Comparison of ENCODE assay signal across 1 cellular context in the genomic region with DNA sequence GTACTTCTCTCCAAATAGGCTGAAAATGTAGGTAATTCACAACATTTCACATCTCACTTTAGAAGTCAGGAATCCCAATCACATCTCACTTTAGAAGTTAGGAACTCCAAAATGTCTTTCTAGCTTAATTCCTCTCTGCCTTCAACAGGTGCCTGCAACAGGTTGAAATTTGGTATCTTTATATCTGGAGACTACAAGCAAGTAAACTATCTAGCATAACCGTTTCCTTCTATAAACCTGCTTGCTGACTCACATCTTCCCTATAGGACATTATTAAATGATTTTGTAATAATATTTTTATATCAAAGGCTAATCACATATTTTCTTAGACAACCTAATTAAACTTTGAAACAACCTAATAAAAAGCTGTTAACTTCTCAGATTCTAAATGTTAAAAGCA.
TF ChIP-seq lines count a peak whose summit lies in the region.

No MANE protein-coding gene starts in this region.

TF ChIP-seq in HEK293, 187 proteins besides CTCF, POLR2A, EP300 and RAD21 (continued from another document):
- TF ChIP-seq, protein P1, sequence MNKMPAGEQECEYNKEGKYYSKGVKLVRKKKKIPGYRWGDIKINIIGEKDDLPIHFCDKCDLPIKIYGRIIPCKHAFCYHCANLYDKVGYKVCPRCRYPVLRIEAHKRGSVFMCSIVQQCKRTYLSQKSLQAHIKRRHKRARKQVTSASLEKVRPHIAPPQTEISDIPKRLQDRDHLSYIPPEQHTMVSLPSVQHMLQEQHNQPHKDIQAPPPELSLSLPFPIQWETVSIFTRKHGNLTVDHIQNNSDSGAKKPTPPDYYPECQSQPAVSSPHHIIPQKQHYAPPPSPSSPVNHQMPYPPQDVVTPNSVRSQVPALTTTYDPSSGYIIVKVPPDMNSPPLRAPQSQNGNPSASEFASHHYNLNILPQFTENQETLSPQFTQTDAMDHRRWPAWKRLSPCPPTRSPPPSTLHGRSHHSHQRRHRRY (tag by site-specific recombination; IDR thresholded peaks at IDR 0.05): no peak
- TF ChIP-seq, protein P2, sequence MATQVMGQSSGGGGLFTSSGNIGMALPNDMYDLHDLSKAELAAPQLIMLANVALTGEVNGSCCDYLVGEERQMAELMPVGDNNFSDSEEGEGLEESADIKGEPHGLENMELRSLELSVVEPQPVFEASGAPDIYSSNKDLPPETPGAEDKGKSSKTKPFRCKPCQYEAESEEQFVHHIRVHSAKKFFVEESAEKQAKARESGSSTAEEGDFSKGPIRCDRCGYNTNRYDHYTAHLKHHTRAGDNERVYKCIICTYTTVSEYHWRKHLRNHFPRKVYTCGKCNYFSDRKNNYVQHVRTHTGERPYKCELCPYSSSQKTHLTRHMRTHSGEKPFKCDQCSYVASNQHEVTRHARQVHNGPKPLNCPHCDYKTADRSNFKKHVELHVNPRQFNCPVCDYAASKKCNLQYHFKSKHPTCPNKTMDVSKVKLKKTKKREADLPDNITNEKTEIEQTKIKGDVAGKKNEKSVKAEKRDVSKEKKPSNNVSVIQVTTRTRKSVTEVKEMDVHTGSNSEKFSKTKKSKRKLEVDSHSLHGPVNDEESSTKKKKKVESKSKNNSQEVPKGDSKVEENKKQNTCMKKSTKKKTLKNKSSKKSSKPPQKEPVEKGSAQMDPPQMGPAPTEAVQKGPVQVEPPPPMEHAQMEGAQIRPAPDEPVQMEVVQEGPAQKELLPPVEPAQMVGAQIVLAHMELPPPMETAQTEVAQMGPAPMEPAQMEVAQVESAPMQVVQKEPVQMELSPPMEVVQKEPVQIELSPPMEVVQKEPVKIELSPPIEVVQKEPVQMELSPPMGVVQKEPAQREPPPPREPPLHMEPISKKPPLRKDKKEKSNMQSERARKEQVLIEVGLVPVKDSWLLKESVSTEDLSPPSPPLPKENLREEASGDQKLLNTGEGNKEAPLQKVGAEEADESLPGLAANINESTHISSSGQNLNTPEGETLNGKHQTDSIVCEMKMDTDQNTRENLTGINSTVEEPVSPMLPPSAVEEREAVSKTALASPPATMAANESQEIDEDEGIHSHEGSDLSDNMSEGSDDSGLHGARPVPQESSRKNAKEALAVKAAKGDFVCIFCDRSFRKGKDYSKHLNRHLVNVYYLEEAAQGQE (tag by site-specific recombination; IDR thresholded peaks at IDR 0.05): no peak
- TF ChIP-seq ZNF571 (tag by site-specific recombination; IDR thresholded peaks at IDR 0.05): no peak
- no peak for TF ChIP-seq ZNF221 (tag by site-specific recombination; IDR thresholded peaks at IDR 0.05; ENCODE audit: borderline replicate concordance)
TF ChIP-seq in HEK293: peak in this region for 2.
